In genomic region chr15:73075151-73075859, GRCh38 we compare ENCODE assay signal across 16 cellular contexts. TPM values are rescaled to one million over a fixed set of nuclear protein-coding genes. Genes with fewer than 3 reads are reported as not detected.
DNase-seq lines count a peak whose midpoint lies in the region; ATAC-seq and TF ChIP-seq lines count a peak whose summit lies in the region.
"Had no signal": no experiment of that assay in that cellular context is flagged by ENCODE, and none has a peak within 500 bp of the region (broad histone marks: within the 10 kb centered on the region; RNA-seq: fewer than 3 reads in every experiment).

No MANE protein-coding gene starts in this region.

- H2AFZ ChIP-seq in ACC112 (ENCODE audit: low read length, unreplicated experiment) (peak overlapping the region; percentile 53), MM.1S (ENCODE audit: low read length) (no peak overlapping the region)

- TF ChIP-seq CTCF in MM.1S (IDR thresholded peaks at IDR 0.05; ENCODE audit: low read length) (no peak), GM20000 (IDR thresholded peaks at IDR 0.05; ENCODE audit: extremely low read depth, missing control alignments) (no peak)

- peaks cover 34% of the 10 kb centered on the region for H3K4me1 ChIP-seq in ACC112 (ENCODE audit: control insufficient read depth, insufficient read depth, low read length, unreplicated experiment)
- peaks cover 11% of the 10 kb centered on the region for H3K4me1 ChIP-seq in MM.1S (ENCODE audit: low read length)
- H3K4me1 ChIP-seq in endocrine pancreas (ENCODE audit: control insufficient read depth, insufficient read depth, low read length): peaks cover 25% of the 10 kb centered on the region
- H3K4me1 ChIP-seq: SJCRH30 had no signal

- no peaks in the 10 kb centered on the region for H3K9me3 Mint-ChIP-seq in stimulated activated effector memory CD8-positive, alpha-beta T cell treated with anti-CD3 and anti-CD28 coated beads, Interleukin-12 subunit alpha, Interleukin-12 subunit beta, amount 100 ng/mL, for 72 hours
- H3K9me3 Mint-ChIP-seq: activated CD4-positive, alpha-beta T cell treated with anti-CD3 and anti-CD28 coated beads, Interleukin-2, amount 10 ng/mL, durations not matched to agents 24 days and 14 days; activated naive CD4-positive, alpha-beta T cell treated with anti-CD3 and anti-CD28 coated beads, Interleukin-2, amount 10 ng/mL, durations not matched to agents 7 days and 5 days; CD8-positive, alpha-beta T cell; neural crest cell had no signal

- H4K20me1 ChIP-seq in MM.1S (ENCODE audit: insufficient read depth, low read length): no peaks in the 10 kb centered on the region

- no peaks in the 10 kb centered on the region for H3K9me2 ChIP-seq in MM.1S (replicated peaks; ENCODE audit: insufficient read depth, low read length)

- peak overlapping the region; percentile 21; the same call in 1 of the 2 replicates for H3K4me2 ChIP-seq in MM.1S (ENCODE audit: low read depth, low read length)

- ATAC-seq in stimulated activated effector memory CD8-positive, alpha-beta T cell treated with anti-CD3 and anti-CD28 coated beads, Interleukin-12 subunit alpha, Interleukin-12 subunit beta, amount 100 ng/mL, for 72 hours: no peak
- ATAC-seq in GM21619 (IDR thresholded peaks at IDR 0.05; ENCODE audit: unreplicated experiment): no peak
- ATAC-seq: CD8-positive, alpha-beta T cell had no signal

- no peak overlapping the region for H3K27ac ChIP-seq in ACC112 (ENCODE audit: low read depth, low read length)
- H3K27ac ChIP-seq in MM.1S (ENCODE audit: low read length): no peak overlapping the region
- H3K27ac ChIP-seq: right atrium auricular region, SJCRH30, transverse colon had no signal

- H3K27me3 ChIP-seq in ACC112 (ENCODE audit: insufficient read depth, low read length) (no peaks in the 10 kb centered on the region), MM.1S (replicated peaks; ENCODE audit: insufficient read depth, low read length) (no peaks in the 10 kb centered on the region), endocrine pancreas (ENCODE audit: control insufficient read depth, insufficient read depth, low read length) (no peaks in the 10 kb centered on the region)
- H3K27me3 ChIP-seq: right atrium auricular region, SJCRH30, transverse colon had no signal

- H3K4me1 Mint-ChIP-seq in stimulated activated effector memory CD8-positive, alpha-beta T cell treated with anti-CD3 and anti-CD28 coated beads, Interleukin-12 subunit alpha, Interleukin-12 subunit beta, amount 100 ng/mL, for 72 hours: peaks cover 7% of the 10 kb centered on the region
- H3K4me1 Mint-ChIP-seq: activated CD4-positive, alpha-beta T cell treated with anti-CD3 and anti-CD28 coated beads, Interleukin-2, amount 10 ng/mL, durations not matched to agents 24 days and 14 days; activated naive CD4-positive, alpha-beta T cell treated with anti-CD3 and anti-CD28 coated beads, Interleukin-2, amount 10 ng/mL, durations not matched to agents 7 days and 5 days had no signal

- no peaks in the 10 kb centered on the region for H3F3A ChIP-seq in MM.1S (ENCODE audit: insufficient read depth, low read length)

- H3K36me3 Mint-ChIP-seq in stimulated activated effector memory CD8-positive, alpha-beta T cell treated with anti-CD3 and anti-CD28 coated beads, Interleukin-12 subunit alpha, Interleukin-12 subunit beta, amount 100 ng/mL, for 72 hours: no peaks in the 10 kb centered on the region
- H3K36me3 Mint-ChIP-seq: activated naive CD4-positive, alpha-beta T cell treated with anti-CD3 and anti-CD28 coated beads, Interleukin-2, amount 10 ng/mL, durations not matched to agents 7 days and 5 days; CD8-positive, alpha-beta T cell had no signal

- H3K36me3 ChIP-seq in ACC112 (ENCODE audit: insufficient read depth, low read length) (no peaks in the 10 kb centered on the region), MM.1S (replicated peaks; ENCODE audit: insufficient read depth, low read length) (no peaks in the 10 kb centered on the region), endocrine pancreas (ENCODE audit: control insufficient read depth, insufficient read depth, low read length) (no peaks in the 10 kb centered on the region)
- H3K36me3 ChIP-seq: right atrium auricular region, SJCRH30, transverse colon had no signal

- peaks cover 3% of the 10 kb centered on the region for H3K79me2 ChIP-seq in ACC112 (ENCODE audit: control insufficient read depth, insufficient read depth, low read length, unreplicated experiment)
- H3K79me2 ChIP-seq in MM.1S (ENCODE audit: low read length): peaks cover 16% of the 10 kb centered on the region

- no peak overlapping the region for H3K4me3 Mint-ChIP-seq in stimulated activated effector memory CD8-positive, alpha-beta T cell treated with anti-CD3 and anti-CD28 coated beads, Interleukin-12 subunit alpha, Interleukin-12 subunit beta, amount 100 ng/mL, for 72 hours
- H3K4me3 Mint-ChIP-seq: activated CD4-positive, alpha-beta T cell treated with anti-CD3 and anti-CD28 coated beads, Interleukin-2, amount 10 ng/mL, durations not matched to agents 24 days and 14 days; activated naive CD4-positive, alpha-beta T cell treated with anti-CD3 and anti-CD28 coated beads, Interleukin-2, amount 10 ng/mL, durations not matched to agents 7 days and 5 days; CD8-positive, alpha-beta T cell; neural crest cell had no signal

- no peak overlapping the region for H3K27ac Mint-ChIP-seq in stimulated activated effector memory CD8-positive, alpha-beta T cell treated with anti-CD3 and anti-CD28 coated beads, Interleukin-12 subunit alpha, Interleukin-12 subunit beta, amount 100 ng/mL, for 72 hours
- H3K27ac Mint-ChIP-seq: activated CD4-positive, alpha-beta T cell treated with anti-CD3 and anti-CD28 coated beads, Interleukin-2, amount 10 ng/mL, durations not matched to agents 24 days and 14 days; activated naive CD4-positive, alpha-beta T cell treated with anti-CD3 and anti-CD28 coated beads, Interleukin-2, amount 10 ng/mL, durations not matched to agents 7 days and 5 days; CD8-positive, alpha-beta T cell had no signal

- peak overlapping the region; percentile 6; the same call in 1 of the 2 replicates for H3K4me3 ChIP-seq in ACC112 (ENCODE audit: low read depth, low read length)
- H3K4me3 ChIP-seq in MM.1S (ENCODE audit: low read length): no peak overlapping the region
- H3K4me3 ChIP-seq in endocrine pancreas (ENCODE audit: control insufficient read depth, insufficient read depth, low read length): peak overlapping the region; percentile 53
- H3K4me3 ChIP-seq: right atrium auricular region, SJCRH30, transverse colon had no signal

- no peak for DNase-seq in MM.1S
- DNase-seq in occipital lobe (lab: John Stamatoyannopoulos, UW): peak; percentile 23
- DNase-seq in stimulated activated effector memory CD8-positive, alpha-beta T cell treated with anti-CD3 and anti-CD28 coated beads, Interleukin-12 subunit alpha, Interleukin-12 subunit beta, amount 100 ng/mL, for 72 hours (ENCODE audit: low spot score in 2 of 2): no peak
- no peak for DNase-seq in GM20000 (ENCODE audit: low spot score)
- no peak for DNase-seq in NCI-H2227 treated with DMSO at 0.1 percent for 48 hours (lab: John Stamatoyannopoulos, UW)
- DNase-seq: activated CD4-positive, alpha-beta T cell treated with anti-CD3 and anti-CD28 coated beads, Interleukin-2, amount 10 ng/mL, durations not matched to agents 24 days and 14 days; activated naive CD4-positive, alpha-beta T cell treated with anti-CD3 and anti-CD28 coated beads, Interleukin-2, amount 10 ng/mL, durations not matched to agents 7 days and 5 days; CD8-positive, alpha-beta T cell; effector memory CD4-positive, alpha-beta T cell; SJCRH30; transverse colon had no signal

- H3K9me3 ChIP-seq in MM.1S (replicated peaks; ENCODE audit: insufficient read depth, low read length) (no peaks in the 10 kb centered on the region), endocrine pancreas (ENCODE audit: control insufficient read depth, low read length) (no peaks in the 10 kb centered on the region)
- H3K9me3 ChIP-seq: right atrium auricular region, SJCRH30, transverse colon had no signal

- H3K9ac ChIP-seq in MM.1S (ENCODE audit: low read length) (no peak overlapping the region), endocrine pancreas (ENCODE audit: control insufficient read depth, insufficient read depth, low read length) (no peak overlapping the region)

RNA-seq across cellular contexts. Expression of gene NEO1, which starts 23.0 kb away (rescaled TPM):
- total RNA-seq in occipital lobe: 219 TPM
